7 cellular contexts compared by ENCODE assay signal in genomic region chr11:31531293-31531692, GRCh38.
"Had no signal": no experiment of that assay in that cellular context is flagged by ENCODE, and none has a peak within 500 bp of the region (broad histone marks: within the 10 kb centered on the region; RNA-seq: fewer than 3 reads in every experiment).

No MANE protein-coding gene starts in this region.

- H3K4me2 ChIP-seq: GM23338 had no signal

- H3K27ac Mint-ChIP-seq: GM23338, IgD-negative memory B cell had no signal

- ATAC-seq: GM23338, HepG2 had no signal

- DNase-seq: H9, HCEC 1CT, KBM-7 had no signal

- H3K27me3 Mint-ChIP-seq: IgD-negative memory B cell had no signal

- H3K9me3 Mint-ChIP-seq: GM23338, H9, IgD-negative memory B cell had no signal

- H3K4me3 ChIP-seq: GM23338 had no signal

- H2AFZ ChIP-seq: GM23338 had no signal

- H3K4me3 Mint-ChIP-seq: GM23338, H9, IgD-negative memory B cell had no signal

- H3K4me1 Mint-ChIP-seq: GM23338, H9 had no signal

- H3K27ac ChIP-seq: HL-60 had no signal
